In the genomic region with DNA sequence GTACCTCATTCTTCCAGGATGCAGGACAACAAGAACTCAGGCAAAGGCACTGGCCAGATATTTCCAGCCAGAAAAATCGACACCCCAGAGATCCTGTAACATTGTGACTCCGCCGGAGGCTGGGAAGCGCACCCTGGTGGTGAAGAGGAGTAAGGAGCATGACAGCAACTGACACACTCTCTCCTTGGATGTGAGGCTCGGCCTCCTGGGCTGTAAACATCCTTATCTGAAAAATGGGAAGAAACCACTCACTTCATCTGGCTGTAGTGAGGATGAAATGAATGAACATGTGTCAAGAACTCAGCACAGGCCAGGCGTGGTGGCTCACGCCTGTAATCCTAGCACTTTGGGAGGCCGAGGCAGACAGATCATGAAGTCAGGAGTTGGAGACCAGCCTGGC, we compare ENCODE assay signal across 1 cellular context.
TF ChIP-seq lines count a peak whose summit lies in the region.

No MANE protein-coding gene starts in this region.

TF ChIP-seq in H1, 55 proteins besides CTCF, POLR2A, EP300 and RAD21:
- TF ChIP-seq CREB1 (IDR thresholded peaks at IDR 0.05) = 0 out of 2 replicates have a peak, but pooled peaks have one; percentile 38
- TF ChIP-seq CEBPB (IDR thresholded peaks at IDR 0.05; ENCODE audit: low read depth, low read length) = no peak
TF ChIP-seq in H1: peak in this region for 1.
